In the genomic region with DNA sequence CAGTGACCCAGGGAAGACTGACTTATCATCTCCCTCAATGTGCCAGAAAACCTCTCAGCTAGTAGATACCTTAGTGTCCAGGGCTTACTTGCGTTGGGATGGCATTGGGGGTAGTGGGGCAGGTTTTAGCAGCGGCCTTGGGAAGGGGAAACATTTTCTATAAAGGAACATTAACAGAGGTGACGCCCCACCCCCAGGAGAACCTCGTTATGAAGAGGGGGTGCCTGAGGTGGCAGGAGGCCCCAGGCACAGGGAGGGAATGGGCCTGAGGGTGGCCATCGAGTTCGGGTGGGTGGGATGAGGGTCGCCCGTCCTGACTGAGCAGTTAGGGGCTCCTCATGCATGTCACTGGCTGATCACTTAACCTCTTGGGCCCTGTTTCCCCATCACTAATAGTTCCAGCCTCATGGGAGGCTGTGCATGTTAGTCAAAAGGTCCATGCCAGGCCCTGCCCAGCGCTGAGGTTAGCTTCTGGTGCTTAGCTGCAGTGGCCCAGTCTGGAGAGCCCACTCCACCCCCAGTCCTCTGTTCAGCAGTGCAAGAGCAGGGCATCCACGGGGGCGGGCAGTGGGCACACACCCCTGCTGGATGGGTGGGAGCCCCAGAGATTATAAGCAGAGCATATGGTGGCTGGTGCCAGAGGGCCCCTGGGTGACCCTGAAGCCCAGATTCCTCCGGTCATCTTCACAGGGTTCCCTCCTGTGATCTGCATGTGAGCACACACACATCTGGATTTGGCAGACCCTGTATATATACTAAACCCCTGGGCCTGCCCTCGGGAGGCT, we compare ENCODE assay signal across 3 cellular contexts.
TF ChIP-seq lines count a peak whose summit lies in the region.

No MANE protein-coding gene starts in this region.

TF ChIP-seq in SK-N-SH, 30 proteins besides CTCF, POLR2A, EP300 and RAD21 (continues in another document):
- TF ChIP-seq POLR2AphosphoS5 (IDR thresholded peaks at IDR 0.05; ENCODE audit: low read depth, low read length) (no peak), NRF1 (IDR thresholded peaks at IDR 0.05; ENCODE audit: low read depth, low read length) (no peak), RXRA (IDR thresholded peaks at IDR 0.05; ENCODE audit: borderline replicate concordance, low read depth) (no peak), YY1 (IDR thresholded peaks at IDR 0.05; ENCODE audit: low read depth) (no peak), ELF1 (IDR thresholded peaks at IDR 0.05) (no peak), TEAD4 (IDR thresholded peaks at IDR 0.05; ENCODE audit: borderline replicate concordance, insufficient read depth) (no peak), JUND (IDR thresholded peaks at IDR 0.05) (no peak), GABPA (IDR thresholded peaks at IDR 0.05; ENCODE audit: low read depth) (no peak), EZH2phosphoT487 (IDR thresholded peaks at IDR 0.05; ENCODE audit: borderline replicate concordance, low read depth) (no peak), NFIC (IDR thresholded peaks at IDR 0.05; ENCODE audit: borderline replicate concordance) (no peak), FOSL2 (IDR thresholded peaks at IDR 0.05; ENCODE audit: borderline replicate concordance, low read depth) (no peak)
- TF ChIP-seq, protein P1, sequence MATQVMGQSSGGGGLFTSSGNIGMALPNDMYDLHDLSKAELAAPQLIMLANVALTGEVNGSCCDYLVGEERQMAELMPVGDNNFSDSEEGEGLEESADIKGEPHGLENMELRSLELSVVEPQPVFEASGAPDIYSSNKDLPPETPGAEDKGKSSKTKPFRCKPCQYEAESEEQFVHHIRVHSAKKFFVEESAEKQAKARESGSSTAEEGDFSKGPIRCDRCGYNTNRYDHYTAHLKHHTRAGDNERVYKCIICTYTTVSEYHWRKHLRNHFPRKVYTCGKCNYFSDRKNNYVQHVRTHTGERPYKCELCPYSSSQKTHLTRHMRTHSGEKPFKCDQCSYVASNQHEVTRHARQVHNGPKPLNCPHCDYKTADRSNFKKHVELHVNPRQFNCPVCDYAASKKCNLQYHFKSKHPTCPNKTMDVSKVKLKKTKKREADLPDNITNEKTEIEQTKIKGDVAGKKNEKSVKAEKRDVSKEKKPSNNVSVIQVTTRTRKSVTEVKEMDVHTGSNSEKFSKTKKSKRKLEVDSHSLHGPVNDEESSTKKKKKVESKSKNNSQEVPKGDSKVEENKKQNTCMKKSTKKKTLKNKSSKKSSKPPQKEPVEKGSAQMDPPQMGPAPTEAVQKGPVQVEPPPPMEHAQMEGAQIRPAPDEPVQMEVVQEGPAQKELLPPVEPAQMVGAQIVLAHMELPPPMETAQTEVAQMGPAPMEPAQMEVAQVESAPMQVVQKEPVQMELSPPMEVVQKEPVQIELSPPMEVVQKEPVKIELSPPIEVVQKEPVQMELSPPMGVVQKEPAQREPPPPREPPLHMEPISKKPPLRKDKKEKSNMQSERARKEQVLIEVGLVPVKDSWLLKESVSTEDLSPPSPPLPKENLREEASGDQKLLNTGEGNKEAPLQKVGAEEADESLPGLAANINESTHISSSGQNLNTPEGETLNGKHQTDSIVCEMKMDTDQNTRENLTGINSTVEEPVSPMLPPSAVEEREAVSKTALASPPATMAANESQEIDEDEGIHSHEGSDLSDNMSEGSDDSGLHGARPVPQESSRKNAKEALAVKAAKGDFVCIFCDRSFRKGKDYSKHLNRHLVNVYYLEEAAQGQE (IDR thresholded peaks at IDR 0.05; ENCODE audit: low read depth, low read length) = no peak
- TF ChIP-seq, protein P2, sequence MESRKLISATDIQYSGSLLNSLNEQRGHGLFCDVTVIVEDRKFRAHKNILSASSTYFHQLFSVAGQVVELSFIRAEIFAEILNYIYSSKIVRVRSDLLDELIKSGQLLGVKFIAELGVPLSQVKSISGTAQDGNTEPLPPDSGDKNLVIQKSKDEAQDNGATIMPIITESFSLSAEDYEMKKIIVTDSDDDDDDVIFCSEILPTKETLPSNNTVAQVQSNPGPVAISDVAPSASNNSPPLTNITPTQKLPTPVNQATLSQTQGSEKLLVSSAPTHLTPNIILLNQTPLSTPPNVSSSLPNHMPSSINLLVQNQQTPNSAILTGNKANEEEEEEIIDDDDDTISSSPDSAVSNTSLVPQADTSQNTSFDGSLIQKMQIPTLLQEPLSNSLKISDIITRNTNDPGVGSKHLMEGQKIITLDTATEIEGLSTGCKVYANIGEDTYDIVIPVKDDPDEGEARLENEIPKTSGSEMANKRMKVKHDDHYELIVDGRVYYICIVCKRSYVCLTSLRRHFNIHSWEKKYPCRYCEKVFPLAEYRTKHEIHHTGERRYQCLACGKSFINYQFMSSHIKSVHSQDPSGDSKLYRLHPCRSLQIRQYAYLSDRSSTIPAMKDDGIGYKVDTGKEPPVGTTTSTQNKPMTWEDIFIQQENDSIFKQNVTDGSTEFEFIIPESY (IDR thresholded peaks at IDR 0.05; ENCODE audit: borderline replicate concordance, low read depth) = no peak

TF ChIP-seq in SK-N-SH treated with all-trans-retinoic acid at 6 μM for 48 hours, 23 proteins besides CTCF, POLR2A, EP300 and RAD21 (continues in another document):
- no peak for TF ChIP-seq ZC3H10 (CRISPR knock-in tag; IDR thresholded peaks at IDR 0.05)
- no peak for TF ChIP-seq TCF4 (CRISPR knock-in tag; IDR thresholded peaks at IDR 0.05; ENCODE audit: borderline replicate concordance)
- TF ChIP-seq ISL1 (CRISPR knock-in tag; IDR thresholded peaks at IDR 0.05) = no peak
- no peak for TF ChIP-seq ESRRG (CRISPR knock-in tag; IDR thresholded peaks at IDR 0.05)
- TF ChIP-seq OSR1 (CRISPR knock-in tag; IDR thresholded peaks at IDR 0.05) = no peak
- no peak for TF ChIP-seq ZNF8 (CRISPR knock-in tag; IDR thresholded peaks at IDR 0.05)
- TF ChIP-seq TOX (CRISPR knock-in tag; IDR thresholded peaks at IDR 0.05; ENCODE audit: borderline replicate concordance) = no peak
- TF ChIP-seq, protein P3, sequence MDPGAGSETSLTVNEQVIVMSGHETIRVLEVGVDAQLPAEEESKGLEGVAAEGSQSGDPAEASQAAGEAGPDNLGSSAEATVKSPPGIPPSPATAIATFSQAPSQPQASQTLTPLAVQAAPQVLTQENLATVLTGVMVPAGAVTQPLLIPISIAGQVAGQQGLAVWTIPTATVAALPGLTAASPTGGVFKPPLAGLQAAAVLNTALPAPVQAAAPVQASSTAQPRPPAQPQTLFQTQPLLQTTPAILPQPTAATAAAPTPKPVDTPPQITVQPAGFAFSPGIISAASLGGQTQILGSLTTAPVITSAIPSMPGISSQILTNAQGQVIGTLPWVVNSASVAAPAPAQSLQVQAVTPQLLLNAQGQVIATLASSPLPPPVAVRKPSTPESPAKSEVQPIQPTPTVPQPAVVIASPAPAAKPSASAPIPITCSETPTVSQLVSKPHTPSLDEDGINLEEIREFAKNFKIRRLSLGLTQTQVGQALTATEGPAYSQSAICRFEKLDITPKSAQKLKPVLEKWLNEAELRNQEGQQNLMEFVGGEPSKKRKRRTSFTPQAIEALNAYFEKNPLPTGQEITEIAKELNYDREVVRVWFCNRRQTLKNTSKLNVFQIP (CRISPR knock-in tag; IDR thresholded peaks at IDR 0.05; ENCODE audit: borderline replicate concordance, low read depth) = no peak
- TF ChIP-seq BACH2 (CRISPR knock-in tag; IDR thresholded peaks at IDR 0.05; ENCODE audit: borderline replicate concordance) = no peak
- TF ChIP-seq ZFP30 (CRISPR knock-in tag; IDR thresholded peaks at IDR 0.05) = no peak
- no peak for TF ChIP-seq CSDC2 (CRISPR knock-in tag; IDR thresholded peaks at IDR 0.05)
- TF ChIP-seq, protein P4, sequence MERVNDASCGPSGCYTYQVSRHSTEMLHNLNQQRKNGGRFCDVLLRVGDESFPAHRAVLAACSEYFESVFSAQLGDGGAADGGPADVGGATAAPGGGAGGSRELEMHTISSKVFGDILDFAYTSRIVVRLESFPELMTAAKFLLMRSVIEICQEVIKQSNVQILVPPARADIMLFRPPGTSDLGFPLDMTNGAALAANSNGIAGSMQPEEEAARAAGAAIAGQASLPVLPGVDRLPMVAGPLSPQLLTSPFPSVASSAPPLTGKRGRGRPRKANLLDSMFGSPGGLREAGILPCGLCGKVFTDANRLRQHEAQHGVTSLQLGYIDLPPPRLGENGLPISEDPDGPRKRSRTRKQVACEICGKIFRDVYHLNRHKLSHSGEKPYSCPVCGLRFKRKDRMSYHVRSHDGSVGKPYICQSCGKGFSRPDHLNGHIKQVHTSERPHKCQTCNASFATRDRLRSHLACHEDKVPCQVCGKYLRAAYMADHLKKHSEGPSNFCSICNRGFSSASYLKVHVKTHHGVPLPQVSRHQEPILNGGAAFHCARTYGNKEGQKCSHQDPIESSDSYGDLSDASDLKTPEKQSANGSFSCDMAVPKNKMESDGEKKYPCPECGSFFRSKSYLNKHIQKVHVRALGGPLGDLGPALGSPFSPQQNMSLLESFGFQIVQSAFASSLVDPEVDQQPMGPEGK (CRISPR knock-in tag; IDR thresholded peaks at IDR 0.05; ENCODE audit: borderline replicate concordance) = no peak
- TF ChIP-seq, protein P5, sequence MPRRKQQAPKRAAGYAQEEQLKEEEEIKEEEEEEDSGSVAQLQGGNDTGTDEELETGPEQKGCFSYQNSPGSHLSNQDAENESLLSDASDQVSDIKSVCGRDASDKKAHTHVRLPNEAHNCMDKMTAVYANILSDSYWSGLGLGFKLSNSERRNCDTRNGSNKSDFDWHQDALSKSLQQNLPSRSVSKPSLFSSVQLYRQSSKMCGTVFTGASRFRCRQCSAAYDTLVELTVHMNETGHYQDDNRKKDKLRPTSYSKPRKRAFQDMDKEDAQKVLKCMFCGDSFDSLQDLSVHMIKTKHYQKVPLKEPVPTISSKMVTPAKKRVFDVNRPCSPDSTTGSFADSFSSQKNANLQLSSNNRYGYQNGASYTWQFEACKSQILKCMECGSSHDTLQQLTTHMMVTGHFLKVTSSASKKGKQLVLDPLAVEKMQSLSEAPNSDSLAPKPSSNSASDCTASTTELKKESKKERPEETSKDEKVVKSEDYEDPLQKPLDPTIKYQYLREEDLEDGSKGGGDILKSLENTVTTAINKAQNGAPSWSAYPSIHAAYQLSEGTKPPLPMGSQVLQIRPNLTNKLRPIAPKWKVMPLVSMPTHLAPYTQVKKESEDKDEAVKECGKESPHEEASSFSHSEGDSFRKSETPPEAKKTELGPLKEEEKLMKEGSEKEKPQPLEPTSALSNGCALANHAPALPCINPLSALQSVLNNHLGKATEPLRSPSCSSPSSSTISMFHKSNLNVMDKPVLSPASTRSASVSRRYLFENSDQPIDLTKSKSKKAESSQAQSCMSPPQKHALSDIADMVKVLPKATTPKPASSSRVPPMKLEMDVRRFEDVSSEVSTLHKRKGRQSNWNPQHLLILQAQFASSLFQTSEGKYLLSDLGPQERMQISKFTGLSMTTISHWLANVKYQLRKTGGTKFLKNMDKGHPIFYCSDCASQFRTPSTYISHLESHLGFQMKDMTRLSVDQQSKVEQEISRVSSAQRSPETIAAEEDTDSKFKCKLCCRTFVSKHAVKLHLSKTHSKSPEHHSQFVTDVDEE (CRISPR knock-in tag; IDR thresholded peaks at IDR 0.05) = no peak

TF ChIP-seq in IMR-90, 13 proteins besides CTCF, POLR2A, EP300 and RAD21:
- no peak for TF ChIP-seq FOS (IDR thresholded peaks at IDR 0.05; ENCODE audit: low read depth, low read length)
- no peak for TF ChIP-seq SMC3 (IDR thresholded peaks at IDR 0.05; ENCODE audit: low read depth, low read length)
- no peak for TF ChIP-seq RCOR1 (IDR thresholded peaks at IDR 0.05; ENCODE audit: insufficient replicate concordance, low read length)
- no peak for TF ChIP-seq CHD1 (IDR thresholded peaks at IDR 0.05; ENCODE audit: low read depth, low read length)
- TF ChIP-seq MAFK (IDR thresholded peaks at IDR 0.05; ENCODE audit: low read depth, low read length) = no peak
- TF ChIP-seq RFX5 (IDR thresholded peaks at IDR 0.05; ENCODE audit: low read depth, low read length) = no peak
- no peak for TF ChIP-seq MAZ (IDR thresholded peaks at IDR 0.05; ENCODE audit: borderline replicate concordance, low read depth, low read length)
- no peak for TF ChIP-seq BHLHE40 (IDR thresholded peaks at IDR 0.05; ENCODE audit: low read depth, low read length)
- no peak for TF ChIP-seq NFE2L2 (IDR thresholded peaks at IDR 0.05; ENCODE audit: low read depth, low read length)
- no peak for TF ChIP-seq CEBPB (IDR thresholded peaks at IDR 0.05; ENCODE audit: low read depth, low read length)
- TF ChIP-seq, protein P6, sequence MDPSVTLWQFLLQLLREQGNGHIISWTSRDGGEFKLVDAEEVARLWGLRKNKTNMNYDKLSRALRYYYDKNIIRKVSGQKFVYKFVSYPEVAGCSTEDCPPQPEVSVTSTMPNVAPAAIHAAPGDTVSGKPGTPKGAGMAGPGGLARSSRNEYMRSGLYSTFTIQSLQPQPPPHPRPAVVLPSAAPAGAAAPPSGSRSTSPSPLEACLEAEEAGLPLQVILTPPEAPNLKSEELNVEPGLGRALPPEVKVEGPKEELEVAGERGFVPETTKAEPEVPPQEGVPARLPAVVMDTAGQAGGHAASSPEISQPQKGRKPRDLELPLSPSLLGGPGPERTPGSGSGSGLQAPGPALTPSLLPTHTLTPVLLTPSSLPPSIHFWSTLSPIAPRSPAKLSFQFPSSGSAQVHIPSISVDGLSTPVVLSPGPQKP (IDR thresholded peaks at IDR 0.05; ENCODE audit: borderline replicate concordance, low read depth, low read length) = no peak
- TF ChIP-seq MXI1 (IDR thresholded peaks at IDR 0.05; ENCODE audit: borderline replicate concordance, low read depth, low read length) = no peak
- TF ChIP-seq, protein P7, sequence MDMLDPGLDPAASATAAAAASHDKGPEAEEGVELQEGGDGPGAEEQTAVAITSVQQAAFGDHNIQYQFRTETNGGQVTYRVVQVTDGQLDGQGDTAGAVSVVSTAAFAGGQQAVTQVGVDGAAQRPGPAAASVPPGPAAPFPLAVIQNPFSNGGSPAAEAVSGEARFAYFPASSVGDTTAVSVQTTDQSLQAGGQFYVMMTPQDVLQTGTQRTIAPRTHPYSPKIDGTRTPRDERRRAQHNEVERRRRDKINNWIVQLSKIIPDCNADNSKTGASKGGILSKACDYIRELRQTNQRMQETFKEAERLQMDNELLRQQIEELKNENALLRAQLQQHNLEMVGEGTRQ (IDR thresholded peaks at IDR 0.05; ENCODE audit: low read depth, low read length) = no peak
